ENCODE assay signal across 36 cellular contexts in the genomic region with DNA sequence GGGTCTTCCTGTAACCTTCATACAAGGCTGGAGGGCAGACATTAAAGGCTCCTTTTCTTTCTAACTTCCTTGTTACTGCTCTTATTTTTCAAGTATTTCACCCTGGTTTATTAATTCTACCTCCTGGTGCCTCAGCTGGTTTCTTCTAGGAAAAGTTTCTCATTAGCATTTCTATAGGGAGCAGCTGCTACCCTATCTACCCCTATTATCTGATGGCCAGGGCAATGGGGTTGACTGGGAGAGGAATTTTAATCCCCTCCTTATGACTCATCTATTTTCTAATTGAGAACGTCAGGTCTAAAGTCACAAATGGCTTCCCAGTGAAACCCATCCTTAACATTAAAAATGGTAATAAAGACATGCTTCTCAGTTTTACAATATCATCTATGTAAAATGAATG. TPM values are rescaled to one million over a fixed set of nuclear protein-coding genes. Genes with fewer than 3 reads are reported as not detected.
DNase-seq lines count a peak whose midpoint lies in the region; ATAC-seq, FAIRE-seq and TF ChIP-seq lines count a peak whose summit lies in the region.
"Had no signal": no experiment of that assay in that cellular context is flagged by ENCODE, and none has a peak within 500 bp of the region (broad histone marks: within the 10 kb centered on the region; RNA-seq: fewer than 3 reads in every experiment).

No MANE protein-coding gene starts in this region.

- no peaks in the 10 kb centered on the region for H3K27me3 ChIP-seq in Caco-2 (replicated peaks; ENCODE audit: control insufficient read depth, insufficient read depth, low read length)
- H3K27me3 ChIP-seq in HUES64 (ENCODE audit: insufficient read depth, low read length) = peaks cover 47% of the 10 kb centered on the region
- peaks cover 13 to 27% of the 10 kb centered on the region in 2 experiments; a peak in 3 of 5 replicates for H3K27me3 ChIP-seq in K562 (ENCODE audit: control insufficient read depth in 2 of 2, insufficient read depth in 2 of 2, low read length in 2 of 2)
- peaks cover 36% of the 10 kb centered on the region for H3K27me3 ChIP-seq in mesendoderm (ENCODE audit: insufficient read depth, low read length, poor library complexity)
- H3K27me3 ChIP-seq: sigmoid colon, thyroid gland had no signal

- no peak overlapping the region for H3K4ac ChIP-seq in mesendoderm (ENCODE audit: low read depth, low read length)

- no peaks in the 10 kb centered on the region for H3K27me3 Mint-ChIP-seq in Caco-2 (ENCODE audit: insufficient read depth, unreplicated experiment)
- peaks cover 47% of the 10 kb centered on the region for H3K27me3 Mint-ChIP-seq in activated CD8-positive, alpha-beta T cell treated with anti-CD3 and anti-CD28 coated beads for 36 hours

- H3K27ac ChIP-seq in HUES64 (ENCODE audit: low read depth, low read length) (peak overlapping the region; percentile 78), K562 (ENCODE audit: extremely low read depth, low read depth, low read length) (no peak overlapping the region), mesendoderm (ENCODE audit: low read depth, low read length) (no peak overlapping the region)
- H3K27ac ChIP-seq: colonic mucosa, sigmoid colon, stomach, thyroid gland had no signal

- H3K4me1 ChIP-seq in Caco-2 = peaks cover 68% of the 10 kb centered on the region
- peaks cover 45% of the 10 kb centered on the region for H3K4me1 ChIP-seq in HUES64 (ENCODE audit: insufficient read depth, low read length)
- peaks cover 4 to 17% of the 10 kb centered on the region in 2 experiments; a peak in 2 of 5 replicates for H3K4me1 ChIP-seq in K562 (replicated peaks in 1 of 2; ENCODE audit: control insufficient read depth in 2 of 2, insufficient read depth in 2 of 2, low read length in 2 of 2)
- peaks cover 3% of the 10 kb centered on the region for H3K4me1 ChIP-seq in mesendoderm (ENCODE audit: control insufficient read depth, low read depth, low read length)

- in situ Hi-C loops in K562 (cut with MboI) = no loop called here

- no peaks in the 10 kb centered on the region for H3K36me3 ChIP-seq in Caco-2 (ENCODE audit: control insufficient read depth, insufficient read depth, low read length)
- no peaks in the 10 kb centered on the region for H3K36me3 ChIP-seq in HUES64 (ENCODE audit: insufficient read depth, low read length)
- H3K36me3 ChIP-seq in K562 (ENCODE audit: control insufficient read depth, insufficient read depth, low read length) = no peaks in the 10 kb centered on the region
- H3K36me3 ChIP-seq in mesendoderm (ENCODE audit: control insufficient read depth, insufficient read depth, low read length) = no peaks in the 10 kb centered on the region
- H3K36me3 ChIP-seq: colonic mucosa, sigmoid colon, stomach, thyroid gland had no signal

- H3K23ac ChIP-seq in mesendoderm (ENCODE audit: low read length) = no peak overlapping the region

- no peaks in the 10 kb centered on the region for H3K79me2 ChIP-seq in K562 (ENCODE audit: control insufficient read depth, insufficient read depth, low read length)
- no peaks in the 10 kb centered on the region for H3K79me2 ChIP-seq in mesendoderm (ENCODE audit: control insufficient read depth, insufficient read depth, low read length)

- intact Hi-C loops in Caco-2 (cut with micrococcal nuclease; ENCODE audit: unreplicated experiment) = no loop called here
- intact Hi-C loops in K562 (cut with micrococcal nuclease) = no loop called here
- intact Hi-C loops in activated CD8-positive, alpha-beta T cell treated with anti-CD3 and anti-CD28 coated beads for 36 hours (cut with micrococcal nuclease) = no loop called here

- CTCF ChIA-PET in Caco-2 (lab: Charles Lee) = no interaction called here
- CTCF ChIA-PET in K562 (lab: Yijun Ruan, JAX; ENCODE audit: low intra/inter-chr PET ratio) = no interaction called here
- CTCF ChIA-PET in activated CD8-positive, alpha-beta T cell treated with anti-CD3 and anti-CD28 coated beads for 36 hours (lab: Charles Lee) = no interaction called here

- BruUV-seq in Caco-2 (replicated peaks; lab: Mats Ljungman, UMichigan) (no TSS peak), K562 (replicated peaks; lab: Mats Ljungman, UMichigan) (no TSS peak)

- TF ChIP-seq CTCF in Caco-2 (IDR thresholded peaks at IDR 0.05; ENCODE audit: insufficient read depth in 1 of 2, low read depth in 1 of 2, low read length in 1 of 2, severe bottlenecking in 1 of 2, unreplicated experiment in 1 of 2) (no peak), K562 (IDR thresholded peaks at IDR 0.05 in 2 of 3, conservative IDR thresholded peaks at IDR 0.05 in 1 of 3; ENCODE audit: insufficient read depth in 2 of 3, low read depth in 1 of 3, low read length in 3 of 3) (no peak)
- no peak for TF ChIP-seq CTCF in activated CD8-positive, alpha-beta T cell treated with anti-CD3 and anti-CD28 coated beads for 36 hours (IDR thresholded peaks at IDR 0.05)

- H4K20me1 ChIP-seq in K562 (replicated peaks; ENCODE audit: control insufficient read depth, insufficient read depth, low read length) = no peaks in the 10 kb centered on the region

- peaks cover 46% of the 10 kb centered on the region for H3K4me1 Mint-ChIP-seq in Caco-2 (ENCODE audit: low read depth, unreplicated experiment)
- peaks cover 7% of the 10 kb centered on the region for H3K4me1 Mint-ChIP-seq in activated CD8-positive, alpha-beta T cell treated with anti-CD3 and anti-CD28 coated beads for 36 hours (ENCODE audit: low read depth)

- H3K9ac ChIP-seq in HUES64 (ENCODE audit: low read depth, low read length) (peak overlapping the region; percentile 15; the same call in 1 of the 2 replicates), K562 (ENCODE audit: insufficient read depth in 1 of 2, low read depth in 2 of 2, low read length in 2 of 2) (no peak overlapping the region), mesendoderm (ENCODE audit: low read length) (no peak overlapping the region)

- no peak overlapping the region for H3K4me3 Mint-ChIP-seq in Caco-2 (ENCODE audit: unreplicated experiment)
- no peak overlapping the region for H3K4me3 Mint-ChIP-seq in activated CD8-positive, alpha-beta T cell treated with anti-CD3 and anti-CD28 coated beads for 36 hours
- H3K4me3 Mint-ChIP-seq: activated CD8-positive, alpha-beta memory T cell treated with anti-CD3 and anti-CD28 coated beads, Interleukin-2, amount 10 ng/mL, durations not matched to agents 7 days and 5 days; activated naive CD8-positive, alpha-beta T cell treated with anti-CD3 and anti-CD28 coated beads, Interleukin-2, amount 10 ng/mL, durations not matched to agents 7 days and 5 days; activated T-cell treated with anti-CD3 and anti-CD28 coated beads, Interleukin-2, amount 50 U/mL, for 4 hours; T-cell had no signal

- no CpG with 5 or more reads among the region's 1 CpG for WGBS in HUES64
- 5% methylated on average over 1 of the region's 1 CpG for WGBS in K562 (ENCODE audit: insufficient coverage, low coverage, missing lambda C conversion rate)
- WGBS in mesendoderm (ENCODE audit: extremely low coverage, insufficient coverage, low lambda C conversion rate) = no CpG with 5 or more reads among the region's 1 CpG

- no peak overlapping the region for H2BK5ac ChIP-seq in mesendoderm (ENCODE audit: low read length)

- no peak overlapping the region for H2BK120ac ChIP-seq in mesendoderm (ENCODE audit: low read depth, low read length)

- H3K36me3 Mint-ChIP-seq in Caco-2 (ENCODE audit: insufficient read depth, unreplicated experiment) = peaks cover 10% of the 10 kb centered on the region
- no peaks in the 10 kb centered on the region for H3K36me3 Mint-ChIP-seq in activated CD8-positive, alpha-beta T cell treated with anti-CD3 and anti-CD28 coated beads for 36 hours (ENCODE audit: low read depth)
- H3K36me3 Mint-ChIP-seq: activated CD8-positive, alpha-beta memory T cell treated with anti-CD3 and anti-CD28 coated beads, Interleukin-2, amount 10 ng/mL, durations not matched to agents 7 days and 5 days; activated naive CD8-positive, alpha-beta T cell treated with anti-CD3 and anti-CD28 coated beads, Interleukin-2, amount 10 ng/mL, durations not matched to agents 7 days and 5 days; CD8-positive, alpha-beta memory T cell; T-cell had no signal

- no peak for DNase-seq in Caco-2
- no peak for DNase-seq in K562 (ENCODE audit: extremely low read depth in 1 of 4, low spot score in 3 of 4)
- DNase-seq in mesendoderm = peak; percentile 63
- no peak for DNase-seq in activated CD8-positive, alpha-beta T cell treated with anti-CD3 and anti-CD28 coated beads for 36 hours
- no peak for DNase-seq in Ammon's horn (ENCODE audit: low spot score)
- no peak for DNase-seq in NK-92 (lab: John Stamatoyannopoulos, UW; ENCODE audit: unreplicated experiment)
- no peak for DNase-seq in NCI-H1694 treated with DMSO at 0.1 percent for 48 hours (lab: John Stamatoyannopoulos, UW)
- DNase-seq: activated CD4-positive, CD25-positive, alpha-beta regulatory T cell; activated CD8-positive, alpha-beta memory T cell treated with anti-CD3 and anti-CD28 coated beads, Interleukin-2, amount 10 ng/mL, durations not matched to agents 7 days and 5 days; activated gamma-delta T cell treated with Interleukin-2 at 50 U/mL for 16 hours; activated naive CD8-positive, alpha-beta T cell treated with anti-CD3 and anti-CD28 coated beads, Interleukin-2, amount 10 ng/mL, durations not matched to agents 7 days and 5 days; activated T-cell treated with anti-CD3 and anti-CD28 coated beads, Interleukin-2, amount 50 U/mL, for 4 hours; CD8-positive, alpha-beta memory T cell; colonic mucosa; DMS153; effector CD4-positive, alpha-beta T cell; KBM-7; kidney; naive B cell; NCI-H1105; NCI-H2029; NCI-H510A treated with DMSO at 0.1 percent for 48 hours; sigmoid colon; stimulated activated CD4-positive, alpha-beta T cell treated with anti-CD3 and anti-CD28 coated beads, Interleukin-4, amount 100 ng/mL, for 1 hour; stomach; T-cell; thyroid gland had no signal

- ATAC-seq in K562 = no peak
- no peak for ATAC-seq in activated CD8-positive, alpha-beta T cell treated with anti-CD3 and anti-CD28 coated beads for 36 hours
- ATAC-seq: activated CD8-positive, alpha-beta memory T cell treated with anti-CD3 and anti-CD28 coated beads, Interleukin-2, amount 10 ng/mL, durations not matched to agents 7 days and 5 days; activated T-cell treated with anti-CD3 and anti-CD28 coated beads, Interleukin-2, amount 50 U/mL, for 4 hours; Panc1; T-cell had no signal

- POLR2A ChIA-PET in Caco-2 (lab: Charles Lee) = no interaction called here
- POLR2A ChIA-PET in K562 (lab: Yijun Ruan, JAX) = interaction anchor here (0.7 kb wide), 1 partner anchor 236 kb away, joined by 3 read pairs; no protein-coding TSS in a partner anchor
- POLR2A ChIA-PET in activated CD8-positive, alpha-beta T cell treated with anti-CD3 and anti-CD28 coated beads for 36 hours (lab: Charles Lee) = no interaction called here

- no peak overlapping the region for H3K18ac ChIP-seq in mesendoderm (ENCODE audit: low read length)

- H3K56ac ChIP-seq in mesendoderm (ENCODE audit: low read length) = peak overlapping the region; percentile 17

- H2BK15ac ChIP-seq in mesendoderm (replicated peaks; ENCODE audit: low read depth) = no peak overlapping the region

- H3K4me2 ChIP-seq in K562 (ENCODE audit: insufficient read depth, low read length) = no peak overlapping the region
- H3K4me2 ChIP-seq in mesendoderm (ENCODE audit: low read length) = no peak overlapping the region

- TF ChIP-seq EP300 in K562 (IDR thresholded peaks at IDR 0.05; ENCODE audit: low read length) = no peak

- FAIRE-seq in K562 (lab: Jason Lieb, UNC) = no peak
- FAIRE-seq: astrocyte, GM12891, kidney had no signal

- H4K8ac ChIP-seq in mesendoderm (ENCODE audit: low read depth, low read length) = no peak overlapping the region

- peak overlapping the region; percentile 29 for H3K27ac Mint-ChIP-seq in Caco-2 (ENCODE audit: unreplicated experiment)
- H3K27ac Mint-ChIP-seq in activated CD8-positive, alpha-beta T cell treated with anti-CD3 and anti-CD28 coated beads for 36 hours = no peak overlapping the region
- H3K27ac Mint-ChIP-seq: activated CD8-positive, alpha-beta memory T cell treated with anti-CD3 and anti-CD28 coated beads, Interleukin-2, amount 10 ng/mL, durations not matched to agents 7 days and 5 days; activated naive CD8-positive, alpha-beta T cell treated with anti-CD3 and anti-CD28 coated beads, Interleukin-2, amount 10 ng/mL, durations not matched to agents 7 days and 5 days; CD8-positive, alpha-beta memory T cell; naive B cell; T-cell had no signal

- no peak overlapping the region for H2AK5ac ChIP-seq in mesendoderm (ENCODE audit: low read length)

- H4K5ac ChIP-seq in mesendoderm (ENCODE audit: low read length) = no peak overlapping the region

- H3K9me3 ChIP-seq in Caco-2 (0 out of 2 replicates have a peak, but pooled peaks cover 5% of the 10 kb centered on the region), HUES64 (ENCODE audit: insufficient read depth, low read depth, low read length) (no peaks in the 10 kb centered on the region), K562 (replicated peaks; ENCODE audit: control insufficient read depth, insufficient read depth, low read depth, low read length) (no peaks in the 10 kb centered on the region)
- H3K9me3 ChIP-seq: colonic mucosa, sigmoid colon, stomach, thyroid gland had no signal

- no peak for TF ChIP-seq POLR2A in K562 (conservative IDR thresholded peaks at IDR 0.05)

- H3K9me1 ChIP-seq in K562 (ENCODE audit: control insufficient read depth, insufficient read depth, low read length) = no peaks in the 10 kb centered on the region

- no peaks in the 10 kb centered on the region for H3K79me1 ChIP-seq in mesendoderm (ENCODE audit: low read length)

- no peak for TF ChIP-seq RAD21 in K562 (CRISPR knock-in tag; conservative IDR thresholded peaks at IDR 0.05 in 1 of 2, IDR thresholded peaks at IDR 0.05 in 1 of 2)

- peaks cover 3% of the 10 kb centered on the region for H3K9me3 Mint-ChIP-seq in Caco-2 (ENCODE audit: unreplicated experiment)
- no peaks in the 10 kb centered on the region for H3K9me3 Mint-ChIP-seq in activated CD8-positive, alpha-beta T cell treated with anti-CD3 and anti-CD28 coated beads for 36 hours
- H3K9me3 Mint-ChIP-seq: activated naive CD8-positive, alpha-beta T cell treated with anti-CD3 and anti-CD28 coated beads, Interleukin-2, amount 10 ng/mL, durations not matched to agents 7 days and 5 days; activated T-cell treated with anti-CD3 and anti-CD28 coated beads, Interleukin-2, amount 50 U/mL, for 4 hours; CD8-positive, alpha-beta memory T cell; naive B cell; T-cell had no signal

- no peak overlapping the region for H2AFZ ChIP-seq in K562 (ENCODE audit: low read depth, low read length)

- H3K4me3 ChIP-seq in Caco-2 (ENCODE audit: low read depth, low read length) (no peak overlapping the region), HUES64 (ENCODE audit: low read length) (peak overlapping the region; percentile 15), K562 (no peak overlapping the region), mesendoderm (ENCODE audit: low read length) (no peak overlapping the region)
- H3K4me3 ChIP-seq: colonic mucosa, sigmoid colon, stomach, thyroid gland had no signal

RNA-seq across cellular contexts. Expression of gene MAP6, which starts 5.0 kb away (rescaled TPM):
- 22.8 and 27.2 TPM in 2 replicates for total RNA-seq in Caco-2 (2022)
- 3.3 TPM for polyA plus RNA-seq in HUES64 (2013, experiment 1 of 2)
- polyA plus RNA-seq in HUES64 (2013, experiment 2 of 2) = 5.5 TPM
- not detected in 2 replicates for total RNA-seq in K562 (2011; cell fraction: chromatin; rRNA removed; ENCODE audit: low replicate concordance)
- total RNA-seq in K562 (2011; cell fraction: nucleolus; rRNA removed) = not detected in 2 replicates
- not detected in 2 replicates for total RNA-seq in K562 (2011; cell fraction: nucleoplasm; rRNA removed)
- total RNA-seq in K562 (2014; rRNA removed) = not detected in 2 replicates
- total RNA-seq in K562 (2014; rRNA removed; fragmentation: Illumina TruSeq; extraction: Trizol) = not detected in 2 replicates
- total RNA-seq in K562 (2015; rRNA removed; fragmentation: Illumina TruSeq; extraction: Trizol) = not detected in 2 replicates
- 0.07 TPM in 1 of 2 replicates, not detected in the other for total RNA-seq in K562 (2021)
- polyA plus RNA-seq in K562 (2011; rRNA removed) = not detected in 2 replicates
- not detected in 2 replicates for polyA plus RNA-seq in K562 (2011; cell fraction: cytosol; rRNA removed)
- polyA plus RNA-seq in K562 (2011; cell fraction: nucleus; rRNA removed) = not detected in 2 replicates
- polyA plus RNA-seq in K562 (2012) = 0.06 TPM in 1 of 2 replicates, not detected in the other
- not detected in 2 replicates for polyA plus RNA-seq in K562 (2014; fragmentation: Illumina TruSeq; extraction: Trizol)
- polyA plus RNA-seq in K562 (2014; fragmentation: Nextera tagmentation; extraction: Ambion mirVana) = not detected
- polyA plus RNA-seq in K562 (2014; rRNA removed) = not detected in 2 replicates
- not detected in 2 replicates for polyA minus RNA-seq in K562 (2011; rRNA and poly(A)+ RNA removed)
- not detected in 2 replicates for polyA minus RNA-seq in K562 (2011; cell fraction: cytosol; rRNA and poly(A)+ RNA removed)
- not detected in 2 replicates for polyA minus RNA-seq in K562 (2011; cell fraction: nucleus; rRNA and poly(A)+ RNA removed)
- polyA plus RNA-seq in mesendoderm (2013, experiment 1 of 2) = 0.01 TPM
- polyA plus RNA-seq in mesendoderm (2013, experiment 2 of 2) = 0.01 TPM
- total RNA-seq in activated CD8-positive, alpha-beta T cell treated with anti-CD3 and anti-CD28 coated beads for 36 hours = not detected
- total RNA-seq: activated naive CD8-positive, alpha-beta T cell treated with anti-CD3 and anti-CD28 coated beads, Interleukin-2, amount 10 ng/mL, durations not matched to agents 7 days and 5 days; activated T-cell treated with anti-CD3 and anti-CD28 coated beads, Interleukin-2, amount 50 U/mL, for 4 hours had no signal
- polyA plus RNA-seq: CD8-positive, alpha-beta memory T cell had no signal

RNA-seq across cellular contexts. Expression of gene MOGAT2, which starts 53.8 kb away (rescaled TPM):
- total RNA-seq in Caco-2 (2022) (0.39 and 0.56 TPM in 2 replicates), K562 (2014; rRNA removed) (0.09 TPM in 1 of 2 replicates, not detected in the other), K562 (2014; rRNA removed; fragmentation: Illumina TruSeq; extraction: Trizol) (not detected in 2 replicates), K562 (2015; rRNA removed; fragmentation: Illumina TruSeq; extraction: Trizol) (not detected in 2 replicates), K562 (2021) (0.09 TPM in 1 of 2 replicates, not detected in the other)
- not detected for polyA plus RNA-seq in HUES64 (2013, experiment 1 of 2)
- not detected for polyA plus RNA-seq in HUES64 (2013, experiment 2 of 2)
- not detected in 2 replicates for total RNA-seq in K562 (2011; cell fraction: chromatin; rRNA removed; ENCODE audit: low replicate concordance)
- not detected in 2 replicates for total RNA-seq in K562 (2011; cell fraction: nucleolus; rRNA removed)
- not detected in 2 replicates for total RNA-seq in K562 (2011; cell fraction: nucleoplasm; rRNA removed)
- polyA plus RNA-seq in K562 (2011; rRNA removed) (not detected in 2 replicates), K562 (2014; fragmentation: Illumina TruSeq; extraction: Trizol) (not detected in 2 replicates), K562 (2014; fragmentation: Nextera tagmentation; extraction: Ambion mirVana) (not detected), K562 (2014; rRNA removed) (not detected in 2 replicates)
- not detected in 2 replicates for polyA plus RNA-seq in K562 (2011; cell fraction: cytosol; rRNA removed)
- polyA plus RNA-seq in K562 (2011; cell fraction: nucleus; rRNA removed) = not detected in 2 replicates
- polyA plus RNA-seq in K562 (2012) = not detected in 2 replicates
- polyA minus RNA-seq in K562 (2011; rRNA and poly(A)+ RNA removed) = not detected in 2 replicates
- polyA minus RNA-seq in K562 (2011; cell fraction: cytosol; rRNA and poly(A)+ RNA removed) = not detected in 2 replicates
- not detected in 2 replicates for polyA minus RNA-seq in K562 (2011; cell fraction: nucleus; rRNA and poly(A)+ RNA removed)
- not detected for polyA plus RNA-seq in mesendoderm (2013, experiment 1 of 2)
- not detected for polyA plus RNA-seq in mesendoderm (2013, experiment 2 of 2)
- not detected for total RNA-seq in activated CD8-positive, alpha-beta T cell treated with anti-CD3 and anti-CD28 coated beads for 36 hours
- total RNA-seq: activated CD8-positive, alpha-beta memory T cell treated with anti-CD3 and anti-CD28 coated beads, Interleukin-2, amount 10 ng/mL, durations not matched to agents 7 days and 5 days; activated naive CD8-positive, alpha-beta T cell treated with anti-CD3 and anti-CD28 coated beads, Interleukin-2, amount 10 ng/mL, durations not matched to agents 7 days and 5 days; astrocyte; cardiac septum; CD8-positive, alpha-beta memory T cell; kidney; M059J; omental fat pad; pulmonary artery endothelial cell had no signal
- polyA plus RNA-seq: BJ; CD8-positive, alpha-beta memory T cell had no signal

Comparison
In these comparisons a context has a peak if more than half of its experiments do, and no peak if none do; other contexts are left out.
1. RNA of gene MAP6, which starts 5.0 kb away (total RNA-seq): 22.8 to 27.2 TPM in Caco-2; not detected in activated CD8-positive, alpha-beta T cell treated with anti-CD3 and anti-CD28 coated beads for 36 hours and 0.07 TPM in K562; every median in the first group is over 10 times any median in the second.